Comparison of ENCODE assay signal across 20 cellular contexts in the genomic region with DNA sequence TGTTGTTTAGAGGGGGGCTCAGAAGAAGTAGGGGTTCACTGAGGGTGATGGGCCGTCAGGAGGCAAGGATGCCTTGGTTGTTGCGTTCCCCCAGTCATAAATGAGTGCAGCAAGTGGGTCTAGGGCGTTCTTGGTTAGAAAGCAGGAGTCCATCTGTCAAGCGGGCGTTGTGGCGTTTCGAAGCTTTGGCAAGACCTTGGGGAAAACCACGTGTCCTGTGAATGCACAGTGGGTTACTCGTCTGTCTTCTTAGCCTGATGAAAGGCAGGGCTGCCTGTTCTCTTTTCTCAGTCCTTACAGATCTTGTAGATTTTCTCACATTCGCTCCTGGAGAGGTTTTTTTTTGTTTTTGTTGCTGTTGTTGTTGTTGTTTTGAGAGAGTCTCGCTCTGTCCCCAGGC. TPM values are rescaled to one million over a fixed set of nuclear protein-coding genes. Genes with fewer than 3 reads are reported as not detected.
DNase-seq lines count a peak whose midpoint lies in the region; ATAC-seq, FAIRE-seq and TF ChIP-seq lines count a peak whose summit lies in the region.
"Had no signal": no experiment of that assay in that cellular context is flagged by ENCODE, and none has a peak within 500 bp of the region (broad histone marks: within the 10 kb centered on the region; RNA-seq: fewer than 3 reads in every experiment).

No MANE protein-coding gene starts in this region.

- ATAC-seq in activated naive CD8-positive, alpha-beta T cell treated with anti-CD3 and anti-CD28 coated beads, Interleukin-2, amount 50 U/mL, for 24 hours, result no peak
- ATAC-seq in HG02840 (IDR thresholded peaks at IDR 0.05; ENCODE audit: low FRiP score, unreplicated experiment) (no peak), GM21526 (IDR thresholded peaks at IDR 0.05; ENCODE audit: low FRiP score, unreplicated experiment) (no peak)

- no peak overlapping the region for H3K9ac ChIP-seq in astrocyte (ENCODE audit: low read length)

- H3K79me2 ChIP-seq in astrocyte (ENCODE audit: insufficient read depth, low read length), result peaks cover 71% of the 10 kb centered on the region

- H3K4me3 ChIP-seq in astrocyte (ENCODE audit: insufficient read depth, low read depth, low read length), result no peak overlapping the region
- no peak overlapping the region for H3K4me3 ChIP-seq in uterus

- no peak for TF ChIP-seq CTCF in astrocyte (IDR thresholded peaks at IDR 0.05; ENCODE audit: insufficient read depth, low read depth, low read length)
- no peak for TF ChIP-seq CTCF in uterus (IDR thresholded peaks at IDR 0.05)

- H3K4me1 ChIP-seq in astrocyte (ENCODE audit: insufficient read depth, low read length) (peaks cover 36% of the 10 kb centered on the region), uterus (peaks cover 0 to 5% of the 10 kb centered on the region in 2 donors)

- peak overlapping the region; percentile 63 for H3K27ac Mint-ChIP-seq in activated naive CD8-positive, alpha-beta T cell treated with anti-CD3 and anti-CD28 coated beads for 36 hours
- H3K27ac Mint-ChIP-seq in activated naive CD8-positive, alpha-beta T cell treated with anti-CD3 and anti-CD28 coated beads, Interleukin-2, amount 50 U/mL, for 24 hours, result no peak overlapping the region
- H3K27ac Mint-ChIP-seq in astrocyte (ENCODE audit: unreplicated experiment), result no peak overlapping the region

- H3K27ac ChIP-seq in astrocyte (ENCODE audit: low read depth, low read length) (no peak overlapping the region), uterus (peak overlapping the region; percentile 72 to 76)

- no peaks in the 10 kb centered on the region for H3K36me3 ChIP-seq in astrocyte (ENCODE audit: insufficient read depth, low read length)
- no peaks in the 10 kb centered on the region for H3K36me3 ChIP-seq in uterus

- H3K9me3 ChIP-seq in astrocyte (ENCODE audit: insufficient read depth, low read depth, low read length) (no peaks in the 10 kb centered on the region), uterus (no peaks in the 10 kb centered on the region)

- no peak for TF ChIP-seq POLR2A in uterus (IDR thresholded peaks at IDR 0.05)

- no peak overlapping the region for H3K4me3 Mint-ChIP-seq in activated naive CD8-positive, alpha-beta T cell treated with anti-CD3 and anti-CD28 coated beads for 36 hours
- no peak overlapping the region for H3K4me3 Mint-ChIP-seq in activated naive CD8-positive, alpha-beta T cell treated with anti-CD3 and anti-CD28 coated beads, Interleukin-2, amount 50 U/mL, for 24 hours
- H3K4me3 Mint-ChIP-seq in astrocyte (ENCODE audit: unreplicated experiment), result no peak overlapping the region
- H3K4me3 Mint-ChIP-seq: CD14-positive monocyte, H9 had no signal

- no peaks in the 10 kb centered on the region for H3K9me3 Mint-ChIP-seq in activated naive CD8-positive, alpha-beta T cell treated with anti-CD3 and anti-CD28 coated beads for 36 hours
- no peaks in the 10 kb centered on the region for H3K9me3 Mint-ChIP-seq in activated naive CD8-positive, alpha-beta T cell treated with anti-CD3 and anti-CD28 coated beads, Interleukin-2, amount 50 U/mL, for 24 hours
- no peaks in the 10 kb centered on the region for H3K9me3 Mint-ChIP-seq in astrocyte (ENCODE audit: unreplicated experiment)
- H3K9me3 Mint-ChIP-seq: H9 had no signal

- H3K4me1 Mint-ChIP-seq in activated naive CD8-positive, alpha-beta T cell treated with anti-CD3 and anti-CD28 coated beads for 36 hours, result peaks cover 50% of the 10 kb centered on the region
- peaks cover 22% of the 10 kb centered on the region for H3K4me1 Mint-ChIP-seq in activated naive CD8-positive, alpha-beta T cell treated with anti-CD3 and anti-CD28 coated beads, Interleukin-2, amount 50 U/mL, for 24 hours
- H3K4me1 Mint-ChIP-seq in astrocyte (ENCODE audit: low read depth, unreplicated experiment), result peaks cover 57% of the 10 kb centered on the region

- H3K27me3 Mint-ChIP-seq in activated naive CD8-positive, alpha-beta T cell treated with anti-CD3 and anti-CD28 coated beads for 36 hours, result no peaks in the 10 kb centered on the region
- no peaks in the 10 kb centered on the region for H3K27me3 Mint-ChIP-seq in activated naive CD8-positive, alpha-beta T cell treated with anti-CD3 and anti-CD28 coated beads, Interleukin-2, amount 50 U/mL, for 24 hours
- H3K27me3 Mint-ChIP-seq in astrocyte (ENCODE audit: low read depth, unreplicated experiment), result no peaks in the 10 kb centered on the region

- no peak overlapping the region for H2AFZ ChIP-seq in astrocyte (ENCODE audit: low read depth, low read length)

- H3K27me3 ChIP-seq in astrocyte (ENCODE audit: insufficient read depth, low read length), result no peaks in the 10 kb centered on the region
- no peaks in the 10 kb centered on the region for H3K27me3 ChIP-seq in uterus

- no peak for DNase-seq in activated naive CD8-positive, alpha-beta T cell treated with anti-CD3 and anti-CD28 coated beads for 36 hours
- DNase-seq in activated naive CD8-positive, alpha-beta T cell treated with anti-CD3 and anti-CD28 coated beads, Interleukin-2, amount 50 U/mL, for 24 hours, result no peak
- no peak for DNase-seq in astrocyte (ENCODE audit: low read depth)
- peak; percentile 23 for DNase-seq in left kidney (ENCODE audit: low read depth, low spot score)
- peak; percentile 43 to 60 for DNase-seq in uterus
- no peak for DNase-seq in kidney glomerular epithelial cell (lab: John Stamatoyannopoulos, UW)
- DNase-seq: DMS53; H9; Karpas-422; NCI-H1417; NCI-H187 treated with DMSO at 0.1 percent for 48 hours; NCI-H345; NK-92 treated with Interleukin-12 subunit alpha and Interleukin-12 subunit beta, amount 100 ng/mL, for 24 hours; RPMI8226; SIG-M5 had no signal

- peaks cover 46% of the 10 kb centered on the region for H3K36me3 Mint-ChIP-seq in activated naive CD8-positive, alpha-beta T cell treated with anti-CD3 and anti-CD28 coated beads for 36 hours
- peaks cover 4% of the 10 kb centered on the region for H3K36me3 Mint-ChIP-seq in activated naive CD8-positive, alpha-beta T cell treated with anti-CD3 and anti-CD28 coated beads, Interleukin-2, amount 50 U/mL, for 24 hours (ENCODE audit: low read depth)
- H3K36me3 Mint-ChIP-seq in astrocyte (ENCODE audit: low read depth, unreplicated experiment), result peaks cover 15% of the 10 kb centered on the region

- peak overlapping the region; percentile 48 for H3K4me2 ChIP-seq in astrocyte (ENCODE audit: low read length)

- no peak for FAIRE-seq in astrocyte (lab: Jason Lieb, UNC)
- FAIRE-seq: A204.1, GM19239 had no signal

- intact Hi-C loops in uterus (cut with DNase I; ENCODE audit: low total_unique reads), result no loop called here

- peaks cover 75% of the 10 kb centered on the region for H4K20me1 ChIP-seq in astrocyte (ENCODE audit: insufficient read depth, low read length)

RNA-seq across cellular contexts. Expression of a gene that starts 6.3 kb away (rescaled TPM):
- 10 to 100 TPM; 27.2 to 30.9 TPM for total RNA-seq in activated naive CD8-positive, alpha-beta T cell treated with anti-CD3 and anti-CD28 coated beads for 36 hours
- total RNA-seq in astrocyte, result 30.3 and 30.5 TPM in 2 replicates
- total RNA-seq in uterus, result 10 to 100 TPM; 24.1 to 51.7 (median 41.0) TPM

Comparison
In these comparisons a context has a peak if more than half of its experiments do, and no peak if none do; other contexts are left out.
1. DNase-seq: peak in left kidney (single experiment) and uterus (2 of 2); none in activated naive CD8-positive, alpha-beta T cell treated with anti-CD3 and anti-CD28 coated beads for 36 hours (single experiment), activated naive CD8-positive, alpha-beta T cell treated with anti-CD3 and anti-CD28 coated beads, Interleukin-2, amount 50 U/mL, for 24 hours (single experiment), astrocyte (single experiment) and kidney glomerular epithelial cell (single experiment).